Comparison of ENCODE assay signal across 3 cellular contexts in the genomic region with DNA sequence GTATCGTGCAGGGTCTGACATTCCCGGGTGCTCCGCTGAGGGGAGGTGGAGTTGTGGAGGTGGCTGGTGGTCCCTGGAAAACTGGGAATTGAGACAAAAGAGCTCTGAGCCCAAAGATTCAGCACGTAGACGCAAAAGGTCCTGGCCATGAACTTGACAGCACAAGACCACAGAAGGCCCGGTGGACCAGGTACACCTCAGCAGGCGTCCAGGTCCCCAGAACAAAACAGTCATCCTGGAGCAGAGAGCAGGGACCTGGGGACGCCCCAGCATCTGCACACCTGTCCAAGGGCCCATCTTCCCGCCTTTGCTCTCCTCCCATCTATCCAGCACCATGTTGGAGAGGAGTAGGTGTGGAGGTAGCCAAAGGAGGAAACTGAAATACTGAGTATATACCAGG.
TF ChIP-seq lines count a peak whose summit lies in the region.

No MANE protein-coding gene starts in this region.

TF ChIP-seq in SK-N-SH, 30 proteins besides CTCF, POLR2A, EP300 and RAD21 (continues in another document):
- TF ChIP-seq, protein P1, sequence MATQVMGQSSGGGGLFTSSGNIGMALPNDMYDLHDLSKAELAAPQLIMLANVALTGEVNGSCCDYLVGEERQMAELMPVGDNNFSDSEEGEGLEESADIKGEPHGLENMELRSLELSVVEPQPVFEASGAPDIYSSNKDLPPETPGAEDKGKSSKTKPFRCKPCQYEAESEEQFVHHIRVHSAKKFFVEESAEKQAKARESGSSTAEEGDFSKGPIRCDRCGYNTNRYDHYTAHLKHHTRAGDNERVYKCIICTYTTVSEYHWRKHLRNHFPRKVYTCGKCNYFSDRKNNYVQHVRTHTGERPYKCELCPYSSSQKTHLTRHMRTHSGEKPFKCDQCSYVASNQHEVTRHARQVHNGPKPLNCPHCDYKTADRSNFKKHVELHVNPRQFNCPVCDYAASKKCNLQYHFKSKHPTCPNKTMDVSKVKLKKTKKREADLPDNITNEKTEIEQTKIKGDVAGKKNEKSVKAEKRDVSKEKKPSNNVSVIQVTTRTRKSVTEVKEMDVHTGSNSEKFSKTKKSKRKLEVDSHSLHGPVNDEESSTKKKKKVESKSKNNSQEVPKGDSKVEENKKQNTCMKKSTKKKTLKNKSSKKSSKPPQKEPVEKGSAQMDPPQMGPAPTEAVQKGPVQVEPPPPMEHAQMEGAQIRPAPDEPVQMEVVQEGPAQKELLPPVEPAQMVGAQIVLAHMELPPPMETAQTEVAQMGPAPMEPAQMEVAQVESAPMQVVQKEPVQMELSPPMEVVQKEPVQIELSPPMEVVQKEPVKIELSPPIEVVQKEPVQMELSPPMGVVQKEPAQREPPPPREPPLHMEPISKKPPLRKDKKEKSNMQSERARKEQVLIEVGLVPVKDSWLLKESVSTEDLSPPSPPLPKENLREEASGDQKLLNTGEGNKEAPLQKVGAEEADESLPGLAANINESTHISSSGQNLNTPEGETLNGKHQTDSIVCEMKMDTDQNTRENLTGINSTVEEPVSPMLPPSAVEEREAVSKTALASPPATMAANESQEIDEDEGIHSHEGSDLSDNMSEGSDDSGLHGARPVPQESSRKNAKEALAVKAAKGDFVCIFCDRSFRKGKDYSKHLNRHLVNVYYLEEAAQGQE (IDR thresholded peaks at IDR 0.05; ENCODE audit: low read depth, low read length) = no peak
- TF ChIP-seq NFIC (IDR thresholded peaks at IDR 0.05; ENCODE audit: borderline replicate concordance) (no peak), TCF12 (IDR thresholded peaks at IDR 0.05) (no peak), NRF1 (IDR thresholded peaks at IDR 0.05; ENCODE audit: low read depth, low read length) (no peak), SIN3A (IDR thresholded peaks at IDR 0.05; ENCODE audit: borderline replicate concordance, low read depth, low read length) (no peak), EZH2phosphoT487 (IDR thresholded peaks at IDR 0.05; ENCODE audit: borderline replicate concordance, low read depth) (no peak), RCOR1 (IDR thresholded peaks at IDR 0.05; ENCODE audit: low read length) (no peak), YY1 (IDR thresholded peaks at IDR 0.05; ENCODE audit: low read depth) (no peak), MEF2A (IDR thresholded peaks at IDR 0.05; ENCODE audit: borderline replicate concordance, low read depth) (no peak), CHD2 (IDR thresholded peaks at IDR 0.05; ENCODE audit: low read length, partially characterized antibody) (no peak), POLR2AphosphoS5 (IDR thresholded peaks at IDR 0.05; ENCODE audit: low read depth, low read length) (no peak), MXI1 (IDR thresholded peaks at IDR 0.05; ENCODE audit: low read depth, low read length) (no peak), GABPA (IDR thresholded peaks at IDR 0.05; ENCODE audit: low read depth) (no peak), FOXM1 (IDR thresholded peaks at IDR 0.05; ENCODE audit: low read depth) (no peak)
- TF ChIP-seq, protein P2, sequence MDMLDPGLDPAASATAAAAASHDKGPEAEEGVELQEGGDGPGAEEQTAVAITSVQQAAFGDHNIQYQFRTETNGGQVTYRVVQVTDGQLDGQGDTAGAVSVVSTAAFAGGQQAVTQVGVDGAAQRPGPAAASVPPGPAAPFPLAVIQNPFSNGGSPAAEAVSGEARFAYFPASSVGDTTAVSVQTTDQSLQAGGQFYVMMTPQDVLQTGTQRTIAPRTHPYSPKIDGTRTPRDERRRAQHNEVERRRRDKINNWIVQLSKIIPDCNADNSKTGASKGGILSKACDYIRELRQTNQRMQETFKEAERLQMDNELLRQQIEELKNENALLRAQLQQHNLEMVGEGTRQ (IDR thresholded peaks at IDR 0.05; ENCODE audit: borderline replicate concordance, low read depth, low read length) = no peak
- TF ChIP-seq, protein P3, sequence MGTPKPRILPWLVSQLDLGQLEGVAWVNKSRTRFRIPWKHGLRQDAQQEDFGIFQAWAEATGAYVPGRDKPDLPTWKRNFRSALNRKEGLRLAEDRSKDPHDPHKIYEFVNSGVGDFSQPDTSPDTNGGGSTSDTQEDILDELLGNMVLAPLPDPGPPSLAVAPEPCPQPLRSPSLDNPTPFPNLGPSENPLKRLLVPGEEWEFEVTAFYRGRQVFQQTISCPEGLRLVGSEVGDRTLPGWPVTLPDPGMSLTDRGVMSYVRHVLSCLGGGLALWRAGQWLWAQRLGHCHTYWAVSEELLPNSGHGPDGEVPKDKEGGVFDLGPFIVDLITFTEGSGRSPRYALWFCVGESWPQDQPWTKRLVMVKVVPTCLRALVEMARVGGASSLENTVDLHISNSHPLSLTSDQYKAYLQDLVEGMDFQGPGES (IDR thresholded peaks at IDR 0.05; ENCODE audit: low read depth, low read length) = no peak

TF ChIP-seq in SK-N-SH treated with all-trans-retinoic acid at 6 μM for 48 hours, 23 proteins besides CTCF, POLR2A, EP300 and RAD21:
- no peak for TF ChIP-seq SNAI2 (CRISPR knock-in tag; IDR thresholded peaks at IDR 0.05)
- no peak for TF ChIP-seq OSR1 (CRISPR knock-in tag; IDR thresholded peaks at IDR 0.05)
- no peak for TF ChIP-seq ZC3H10 (CRISPR knock-in tag; IDR thresholded peaks at IDR 0.05)
- TF ChIP-seq CSDC2 (CRISPR knock-in tag; IDR thresholded peaks at IDR 0.05) = no peak
- TF ChIP-seq, protein P4, sequence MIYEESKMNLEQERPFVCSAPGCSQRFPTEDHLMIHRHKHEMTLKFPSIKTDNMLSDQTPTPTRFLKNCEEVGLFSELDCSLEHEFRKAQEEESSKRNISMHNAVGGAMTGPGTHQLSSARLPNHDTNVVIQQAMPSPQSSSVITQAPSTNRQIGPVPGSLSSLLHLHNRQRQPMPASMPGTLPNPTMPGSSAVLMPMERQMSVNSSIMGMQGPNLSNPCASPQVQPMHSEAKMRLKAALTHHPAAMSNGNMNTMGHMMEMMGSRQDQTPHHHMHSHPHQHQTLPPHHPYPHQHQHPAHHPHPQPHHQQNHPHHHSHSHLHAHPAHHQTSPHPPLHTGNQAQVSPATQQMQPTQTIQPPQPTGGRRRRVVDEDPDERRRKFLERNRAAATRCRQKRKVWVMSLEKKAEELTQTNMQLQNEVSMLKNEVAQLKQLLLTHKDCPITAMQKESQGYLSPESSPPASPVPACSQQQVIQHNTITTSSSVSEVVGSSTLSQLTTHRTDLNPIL (CRISPR knock-in tag; IDR thresholded peaks at IDR 0.05; ENCODE audit: low read depth) = no peak
- no peak for TF ChIP-seq PPARA (CRISPR knock-in tag; IDR thresholded peaks at IDR 0.05; ENCODE audit: borderline replicate concordance)
- no peak for TF ChIP-seq TCF4 (CRISPR knock-in tag; IDR thresholded peaks at IDR 0.05; ENCODE audit: borderline replicate concordance)
- no peak for TF ChIP-seq RARB (CRISPR knock-in tag; IDR thresholded peaks at IDR 0.05)
- TF ChIP-seq ZNF8 (CRISPR knock-in tag; IDR thresholded peaks at IDR 0.05) = no peak
- TF ChIP-seq ESRRG (CRISPR knock-in tag; IDR thresholded peaks at IDR 0.05) = no peak
- no peak for TF ChIP-seq ZFP30 (CRISPR knock-in tag; IDR thresholded peaks at IDR 0.05)
- TF ChIP-seq, protein P5, sequence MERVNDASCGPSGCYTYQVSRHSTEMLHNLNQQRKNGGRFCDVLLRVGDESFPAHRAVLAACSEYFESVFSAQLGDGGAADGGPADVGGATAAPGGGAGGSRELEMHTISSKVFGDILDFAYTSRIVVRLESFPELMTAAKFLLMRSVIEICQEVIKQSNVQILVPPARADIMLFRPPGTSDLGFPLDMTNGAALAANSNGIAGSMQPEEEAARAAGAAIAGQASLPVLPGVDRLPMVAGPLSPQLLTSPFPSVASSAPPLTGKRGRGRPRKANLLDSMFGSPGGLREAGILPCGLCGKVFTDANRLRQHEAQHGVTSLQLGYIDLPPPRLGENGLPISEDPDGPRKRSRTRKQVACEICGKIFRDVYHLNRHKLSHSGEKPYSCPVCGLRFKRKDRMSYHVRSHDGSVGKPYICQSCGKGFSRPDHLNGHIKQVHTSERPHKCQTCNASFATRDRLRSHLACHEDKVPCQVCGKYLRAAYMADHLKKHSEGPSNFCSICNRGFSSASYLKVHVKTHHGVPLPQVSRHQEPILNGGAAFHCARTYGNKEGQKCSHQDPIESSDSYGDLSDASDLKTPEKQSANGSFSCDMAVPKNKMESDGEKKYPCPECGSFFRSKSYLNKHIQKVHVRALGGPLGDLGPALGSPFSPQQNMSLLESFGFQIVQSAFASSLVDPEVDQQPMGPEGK (CRISPR knock-in tag; IDR thresholded peaks at IDR 0.05; ENCODE audit: borderline replicate concordance) = no peak
- TF ChIP-seq ZNF565 (CRISPR knock-in tag; conservative IDR thresholded peaks at IDR 0.05; ENCODE audit: low read depth) = no peak
- no peak for TF ChIP-seq TOX (CRISPR knock-in tag; IDR thresholded peaks at IDR 0.05; ENCODE audit: borderline replicate concordance)
- TF ChIP-seq ZNF70 (CRISPR knock-in tag; IDR thresholded peaks at IDR 0.05) = no peak

TF ChIP-seq in H1, 55 proteins besides CTCF, POLR2A, EP300 and RAD21:
- TF ChIP-seq BRCA1 (IDR thresholded peaks at IDR 0.05; ENCODE audit: low read depth, low read length) = no peak
